In the genomic region with DNA sequence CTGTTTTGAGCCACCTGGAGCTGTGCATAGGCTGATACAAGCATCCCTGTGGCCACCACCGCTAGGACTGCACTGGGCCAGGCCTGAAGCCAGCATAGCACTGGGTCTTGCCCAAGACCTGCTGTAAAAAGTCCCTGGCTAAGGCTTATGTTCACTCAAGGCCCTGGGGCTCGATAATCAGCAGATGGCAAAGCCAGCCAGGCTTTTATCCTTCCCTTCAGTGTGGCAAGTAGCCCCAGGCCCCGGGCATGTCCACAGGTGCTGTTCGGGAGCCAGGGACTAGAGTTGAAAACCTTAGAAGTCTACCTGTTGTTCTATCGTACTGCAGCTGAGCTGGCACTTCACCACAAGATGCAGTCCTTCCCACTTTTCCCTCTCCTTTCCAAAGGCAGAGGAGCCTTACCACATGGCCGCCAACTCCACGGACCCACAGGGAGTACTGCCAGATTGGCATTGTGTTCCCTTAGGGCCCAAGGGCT, we compare ENCODE assay signal across 1 cellular context.
TF ChIP-seq lines count a peak whose summit lies in the region.

No MANE protein-coding gene starts in this region.

TF ChIP-seq in GM23338, 12 proteins besides CTCF, POLR2A, EP300 and RAD21 (continued from another document):
- TF ChIP-seq, protein P1, sequence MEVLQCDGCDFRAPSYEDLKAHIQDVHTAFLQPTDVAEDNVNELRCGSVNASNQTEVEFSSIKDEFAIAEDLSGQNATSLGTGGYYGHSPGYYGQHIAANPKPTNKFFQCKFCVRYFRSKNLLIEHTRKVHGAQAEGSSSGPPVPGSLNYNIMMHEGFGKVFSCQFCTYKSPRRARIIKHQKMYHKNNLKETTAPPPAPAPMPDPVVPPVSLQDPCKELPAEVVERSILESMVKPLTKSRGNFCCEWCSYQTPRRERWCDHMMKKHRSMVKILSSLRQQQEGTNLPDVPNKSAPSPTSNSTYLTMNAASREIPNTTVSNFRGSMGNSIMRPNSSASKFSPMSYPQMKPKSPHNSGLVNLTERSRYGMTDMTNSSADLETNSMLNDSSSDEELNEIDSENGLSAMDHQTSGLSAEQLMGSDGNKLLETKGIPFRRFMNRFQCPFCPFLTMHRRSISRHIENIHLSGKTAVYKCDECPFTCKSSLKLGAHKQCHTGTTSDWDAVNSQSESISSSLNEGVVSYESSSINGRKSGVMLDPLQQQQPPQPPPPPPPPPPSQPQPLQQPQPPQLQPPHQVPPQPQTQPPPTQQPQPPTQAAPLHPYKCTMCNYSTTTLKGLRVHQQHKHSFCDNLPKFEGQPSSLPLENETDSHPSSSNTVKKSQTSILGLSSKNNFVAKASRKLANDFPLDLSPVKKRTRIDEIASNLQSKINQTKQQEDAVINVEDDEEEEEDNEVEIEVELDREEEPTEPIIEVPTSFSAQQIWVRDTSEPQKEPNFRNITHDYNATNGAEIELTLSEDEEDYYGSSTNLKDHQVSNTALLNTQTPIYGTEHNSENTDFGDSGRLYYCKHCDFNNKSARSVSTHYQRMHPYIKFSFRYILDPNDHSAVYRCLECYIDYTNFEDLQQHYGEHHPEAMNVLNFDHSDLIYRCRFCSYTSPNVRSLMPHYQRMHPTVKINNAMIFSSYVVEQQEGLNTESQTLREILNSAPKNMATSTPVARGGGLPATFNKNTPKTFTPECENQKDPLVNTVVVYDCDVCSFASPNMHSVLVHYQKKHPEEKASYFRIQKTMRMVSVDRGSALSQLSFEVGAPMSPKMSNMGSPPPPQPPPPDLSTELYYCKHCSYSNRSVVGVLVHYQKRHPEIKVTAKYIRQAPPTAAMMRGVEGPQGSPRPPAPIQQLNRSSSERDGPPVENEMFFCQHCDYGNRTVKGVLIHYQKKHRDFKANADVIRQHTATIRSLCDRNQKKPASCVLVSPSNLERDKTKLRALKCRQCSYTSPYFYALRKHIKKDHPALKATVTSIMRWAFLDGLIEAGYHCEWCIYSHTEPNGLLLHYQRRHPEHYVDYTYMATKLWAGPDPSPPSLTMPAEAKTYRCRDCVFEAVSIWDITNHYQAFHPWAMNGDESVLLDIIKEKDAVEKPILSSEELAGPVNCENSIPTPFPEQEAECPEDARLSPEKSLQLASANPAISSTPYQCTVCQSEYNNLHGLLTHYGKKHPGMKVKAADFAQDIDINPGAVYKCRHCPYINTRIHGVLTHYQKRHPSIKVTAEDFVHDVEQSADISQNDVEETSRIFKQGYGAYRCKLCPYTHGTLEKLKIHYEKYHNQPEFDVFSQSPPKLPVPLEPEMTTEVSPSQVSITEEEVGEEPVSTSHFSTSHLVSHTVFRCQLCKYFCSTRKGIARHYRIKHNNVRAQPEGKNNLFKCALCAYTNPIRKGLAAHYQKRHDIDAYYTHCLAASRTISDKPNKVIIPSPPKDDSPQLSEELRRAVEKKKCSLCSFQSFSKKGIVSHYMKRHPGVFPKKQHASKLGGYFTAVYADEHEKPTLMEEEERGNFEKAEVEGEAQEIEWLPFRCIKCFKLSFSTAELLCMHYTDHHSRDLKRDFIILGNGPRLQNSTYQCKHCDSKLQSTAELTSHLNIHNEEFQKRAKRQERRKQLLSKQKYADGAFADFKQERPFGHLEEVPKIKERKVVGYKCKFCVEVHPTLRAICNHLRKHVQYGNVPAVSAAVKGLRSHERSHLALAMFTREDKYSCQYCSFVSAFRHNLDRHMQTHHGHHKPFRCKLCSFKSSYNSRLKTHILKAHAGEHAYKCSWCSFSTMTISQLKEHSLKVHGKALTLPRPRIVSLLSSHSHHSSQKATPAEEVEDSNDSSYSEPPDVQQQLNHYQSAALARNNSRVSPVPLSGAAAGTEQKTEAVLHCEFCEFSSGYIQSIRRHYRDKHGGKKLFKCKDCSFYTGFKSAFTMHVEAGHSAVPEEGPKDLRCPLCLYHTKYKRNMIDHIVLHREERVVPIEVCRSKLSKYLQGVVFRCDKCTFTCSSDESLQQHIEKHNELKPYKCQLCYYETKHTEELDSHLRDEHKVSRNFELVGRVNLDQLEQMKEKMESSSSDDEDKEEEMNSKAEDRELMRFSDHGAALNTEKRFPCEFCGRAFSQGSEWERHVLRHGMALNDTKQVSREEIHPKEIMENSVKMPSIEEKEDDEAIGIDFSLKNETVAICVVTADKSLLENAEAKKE (CRISPR knock-in tag; IDR thresholded peaks at IDR 0.05): no peak
- TF ChIP-seq ZNF114 (CRISPR knock-in tag; IDR thresholded peaks at IDR 0.05) (no peak), POLR2AphosphoS5 (IDR thresholded peaks at IDR 0.05; ENCODE audit: low read depth) (no peak), EZH2 (IDR thresholded peaks at IDR 0.05; ENCODE audit: low read depth, unreplicated experiment) (no peak)
- TF ChIP-seq, protein P2, sequence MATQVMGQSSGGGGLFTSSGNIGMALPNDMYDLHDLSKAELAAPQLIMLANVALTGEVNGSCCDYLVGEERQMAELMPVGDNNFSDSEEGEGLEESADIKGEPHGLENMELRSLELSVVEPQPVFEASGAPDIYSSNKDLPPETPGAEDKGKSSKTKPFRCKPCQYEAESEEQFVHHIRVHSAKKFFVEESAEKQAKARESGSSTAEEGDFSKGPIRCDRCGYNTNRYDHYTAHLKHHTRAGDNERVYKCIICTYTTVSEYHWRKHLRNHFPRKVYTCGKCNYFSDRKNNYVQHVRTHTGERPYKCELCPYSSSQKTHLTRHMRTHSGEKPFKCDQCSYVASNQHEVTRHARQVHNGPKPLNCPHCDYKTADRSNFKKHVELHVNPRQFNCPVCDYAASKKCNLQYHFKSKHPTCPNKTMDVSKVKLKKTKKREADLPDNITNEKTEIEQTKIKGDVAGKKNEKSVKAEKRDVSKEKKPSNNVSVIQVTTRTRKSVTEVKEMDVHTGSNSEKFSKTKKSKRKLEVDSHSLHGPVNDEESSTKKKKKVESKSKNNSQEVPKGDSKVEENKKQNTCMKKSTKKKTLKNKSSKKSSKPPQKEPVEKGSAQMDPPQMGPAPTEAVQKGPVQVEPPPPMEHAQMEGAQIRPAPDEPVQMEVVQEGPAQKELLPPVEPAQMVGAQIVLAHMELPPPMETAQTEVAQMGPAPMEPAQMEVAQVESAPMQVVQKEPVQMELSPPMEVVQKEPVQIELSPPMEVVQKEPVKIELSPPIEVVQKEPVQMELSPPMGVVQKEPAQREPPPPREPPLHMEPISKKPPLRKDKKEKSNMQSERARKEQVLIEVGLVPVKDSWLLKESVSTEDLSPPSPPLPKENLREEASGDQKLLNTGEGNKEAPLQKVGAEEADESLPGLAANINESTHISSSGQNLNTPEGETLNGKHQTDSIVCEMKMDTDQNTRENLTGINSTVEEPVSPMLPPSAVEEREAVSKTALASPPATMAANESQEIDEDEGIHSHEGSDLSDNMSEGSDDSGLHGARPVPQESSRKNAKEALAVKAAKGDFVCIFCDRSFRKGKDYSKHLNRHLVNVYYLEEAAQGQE (IDR thresholded peaks at IDR 0.05; ENCODE audit: unreplicated experiment): no peak
TF ChIP-seq in GM23338: peak in this region for 0.
